ENCODE assay signal across 8 cellular contexts in genomic region chr14:102509744-102510615, GRCh38. TPM values are rescaled to one million over a fixed set of nuclear protein-coding genes. Genes with fewer than 3 reads are reported as not detected.
DNase-seq lines count a peak whose midpoint lies in the region; ATAC-seq, FAIRE-seq and TF ChIP-seq lines count a peak whose summit lies in the region.

TSS of gene ANKRD9 (minus strand) at chr14:102509776. CDS start at chr14:102507889, 1,887 bp downstream.

- H3K9me3 ChIP-seq in H1 (ENCODE audit: insufficient read depth in 2 of 2, low read depth in 1 of 2, low read length in 1 of 2), result no peaks in the 10 kb centered on the region
- H3K9me3 ChIP-seq in mesenchymal stem cell (ENCODE audit: control insufficient read depth, low read length), result no peaks in the 10 kb centered on the region

- POLR2A ChIA-PET in H1 (lab: Charles Lee; ENCODE audit: partially characterized antibody), result interaction anchor here (0.9 to 1.2 kb wide), 4 partner anchors 13 to 81 kb away, joined by 3 to 6 read pairs (median 4); no protein-coding TSS in a partner anchor

- H3K4ac ChIP-seq in H1 (replicated peaks; ENCODE audit: insufficient read length, low read depth, low read length) (peak within 1 kb of the TSS; percentile 62), mesenchymal stem cell (ENCODE audit: low read depth in 1 of 2, low read length in 2 of 2) (peak within 1 kb of the TSS; percentile 62 to 68)

- H3K9ac ChIP-seq in H1 (replicated peaks in 1 of 4; ENCODE audit: extremely low read depth in 1 of 4, low read depth in 3 of 4, low read length in 3 of 4) (peak within 1 kb of the TSS; percentile 56 to 77 (median 68)), mesenchymal stem cell (ENCODE audit: low read length) (peak within 1 kb of the TSS; percentile 94)

- intact Hi-C loops in CD14-positive monocyte (cut with micrococcal nuclease), result loop anchor here (5.0 to 10.0 kb wide), 2 partner anchors 145 to 193 kb away; partner anchors contain the start of genes CINP (in 2 of the 2), TECPR2 (in 2 of the 2) and ZNF839 (in 1 of the 2)

- H4K5ac ChIP-seq in H1 (ENCODE audit: insufficient read length, low read depth, low read length), result peak within 1 kb of the TSS; percentile 96

- peak within 1 kb of the TSS; percentile 61 for H4K91ac ChIP-seq in H1 (replicated peaks; ENCODE audit: insufficient read length, low read length)
- peak within 1 kb of the TSS; percentile 66 for H4K91ac ChIP-seq in mesenchymal stem cell (ENCODE audit: low read length)

- WGBS in H1 (ENCODE audit: extremely low coverage in 1 of 2, insufficient coverage in 1 of 2, insufficient read length in 1 of 2, insufficient replicate concordance in 2 of 2, low coverage in 1 of 2, low lambda C conversion rate in 2 of 2, missing lambda C conversion rate in 1 of 2), 2 experiments, result 1% methylated on average over 43 of the region's 91 CpGs; no CpG with 5 or more reads in 1 of the 2 experiments
- 3% methylated on average over 59 of the region's 91 CpGs for WGBS in mesenchymal stem cell

- H3K4me2 ChIP-seq in H1 (ENCODE audit: insufficient read depth in 1 of 2, low read depth in 2 of 2, low read length in 2 of 2) (peak within 1 kb of the TSS; percentile 93 to 99), mesenchymal stem cell (ENCODE audit: low read length, poor library complexity, severe bottlenecking) (peak within 1 kb of the TSS; percentile 99)

- CTCF ChIA-PET in activated CD8-positive, alpha-beta memory T cell treated with anti-CD3 and anti-CD28 coated beads, Interleukin-2, amount 10 ng/mL, durations not matched to agents 7 days and 5 days (lab: Charles Lee), result interaction anchor here (0.9 to 1.6 kb wide), 4 partner anchors 9 to 15 kb away, joined by 3 to 9 read pairs (median 4); no protein-coding TSS in a partner anchor
- CTCF ChIA-PET in H1 (lab: Charles Lee; ENCODE audit: partially characterized antibody), result interaction anchor here (1.3 to 2.0 kb wide), 3 partner anchors 10 to 84 kb away, joined by 5 to 6 read pairs (median 5); no protein-coding TSS in a partner anchor

- no peak within 1 kb of the TSS for H3K23ac ChIP-seq in H1 (ENCODE audit: insufficient read length)
- peak within 1 kb of the TSS in 1 of 2 experiments; percentile 84 for H3K23ac ChIP-seq in mesenchymal stem cell (ENCODE audit: low read length in 2 of 2)

- H3K23me2 ChIP-seq in H1 (ENCODE audit: low read depth, low read length), result peaks cover 12% of the 10 kb centered on the region; the same call in 1 of the 2 replicates

- H2BK5ac ChIP-seq in H1 (ENCODE audit: low read depth, low read length), result peak within 1 kb of the TSS; percentile 35; the same call in 1 of the 2 replicates
- no peak within 1 kb of the TSS for H2BK5ac ChIP-seq in mesenchymal stem cell (ENCODE audit: low read depth, low read length, poor library complexity, severe bottlenecking)

- H2BK15ac ChIP-seq in H1 (ENCODE audit: low read length) (peak within 1 kb of the TSS; percentile 88), mesenchymal stem cell (ENCODE audit: low read depth, poor library complexity, severe bottlenecking) (peak within 1 kb of the TSS; percentile 32)

- peaks cover 5% of the 10 kb centered on the region; the same call in 1 of the 2 replicates for H3K79me1 ChIP-seq in H1 (ENCODE audit: low read depth, low read length)
- H3K79me1 ChIP-seq in mesenchymal stem cell (replicated peaks; ENCODE audit: low read length, poor library complexity, severe bottlenecking), result peaks cover 4% of the 10 kb centered on the region

- peaks cover 0 to 16% (median 11%) of the 10 kb centered on the region in 4 experiments; a peak in 6 of 7 replicates for H3K4me1 ChIP-seq in H1 (replicated peaks in 1 of 4; ENCODE audit: control insufficient read depth in 3 of 4, insufficient read depth in 4 of 4, low read length in 3 of 4)
- peaks cover 24% of the 10 kb centered on the region for H3K4me1 ChIP-seq in mesenchymal stem cell (ENCODE audit: control insufficient read depth, insufficient read depth, low read depth, low read length)

- H4K20me1 ChIP-seq in H1 (replicated peaks in 1 of 2; ENCODE audit: control insufficient read depth in 1 of 2, insufficient read depth in 2 of 2, low read length in 2 of 2), result peaks cover 0 to 1% of the 10 kb centered on the region in 2 experiments

- H3K36me3 Mint-ChIP-seq in CD14-positive monocyte, result peaks cover 2 to 10% of the 10 kb centered on the region in 2 donors
- H3K36me3 Mint-ChIP-seq in activated CD8-positive, alpha-beta memory T cell treated with anti-CD3 and anti-CD28 coated beads, Interleukin-2, amount 10 ng/mL, durations not matched to agents 7 days and 5 days, result peaks cover 4% of the 10 kb centered on the region

- H3K27me3 Mint-ChIP-seq in CD14-positive monocyte (ENCODE audit: low read depth in 3 of 3), result peaks cover 4 to 13% (median 4%) of the 10 kb centered on the region in 3 donors
- no peaks in the 10 kb centered on the region for H3K27me3 Mint-ChIP-seq in activated CD8-positive, alpha-beta memory T cell treated with anti-CD3 and anti-CD28 coated beads, Interleukin-2, amount 10 ng/mL, durations not matched to agents 7 days and 5 days

- no peak within 1 kb of the TSS for H3K14ac ChIP-seq in H1 (ENCODE audit: insufficient read length)
- peak within 1 kb of the TSS in 1 of 2 experiments; percentile 91 for H3K14ac ChIP-seq in mesenchymal stem cell (ENCODE audit: low read length in 2 of 2)

- H2BK120ac ChIP-seq in H1 (replicated peaks; ENCODE audit: low read depth, low read length) (no peak within 1 kb of the TSS), mesenchymal stem cell (ENCODE audit: low read depth, low read length) (peak within 1 kb of the TSS; percentile 37)

- no peaks in the 10 kb centered on the region for H3K27me3 ChIP-seq in HL-60 (ENCODE audit: insufficient read depth, poor library complexity, severe bottlenecking)
- H3K27me3 ChIP-seq in H1 (replicated peaks in 1 of 4; ENCODE audit: control insufficient read depth in 3 of 4, extremely low read depth in 1 of 4, insufficient read depth in 3 of 4, low read length in 3 of 4), result no peaks in the 10 kb centered on the region
- H3K27me3 ChIP-seq in mesenchymal stem cell (ENCODE audit: control insufficient read depth in 1 of 2, insufficient read depth in 1 of 2, low read length in 2 of 2), result no peaks in the 10 kb centered on the region

- peak; percentile 86 for ATAC-seq in GM19463 (IDR thresholded peaks at IDR 0.05; ENCODE audit: unreplicated experiment)
- ATAC-seq in activated CD8-positive, alpha-beta memory T cell treated with anti-CD3 and anti-CD28 coated beads, Interleukin-2, amount 10 ng/mL, durations not matched to agents 7 days and 5 days, result peak; percentile 88

- H3K4me3 Mint-ChIP-seq in CD14-positive monocyte, result peak within 1 kb of the TSS; percentile 84 to 93
- H3K4me3 Mint-ChIP-seq in activated CD8-positive, alpha-beta memory T cell treated with anti-CD3 and anti-CD28 coated beads, Interleukin-2, amount 10 ng/mL, durations not matched to agents 7 days and 5 days, result peak within 1 kb of the TSS; percentile 79

- no peak for TF ChIP-seq EP300 in H1 (IDR thresholded peaks at IDR 0.05; ENCODE audit: borderline replicate concordance in 1 of 2, low read depth in 2 of 2, low read length in 2 of 2)

- H3K27ac ChIP-seq in HL-60 (replicated peaks) (peak within 1 kb of the TSS; percentile 51), H1 (ENCODE audit: low read depth, low read length) (no peak within 1 kb of the TSS), mesenchymal stem cell (ENCODE audit: low read length, poor library complexity, severe bottlenecking) (no peak within 1 kb of the TSS)

- no peak for FAIRE-seq in H1 (lab: Jason Lieb, UNC)

- peaks cover 19% of the 10 kb centered on the region for H3K4me1 Mint-ChIP-seq in CD14-positive monocyte
- H3K4me1 Mint-ChIP-seq in activated CD8-positive, alpha-beta memory T cell treated with anti-CD3 and anti-CD28 coated beads, Interleukin-2, amount 10 ng/mL, durations not matched to agents 7 days and 5 days, result peaks cover 15% of the 10 kb centered on the region

- no peak for TF ChIP-seq RAD21 in H1 (IDR thresholded peaks at IDR 0.05 in 1 of 2, conservative IDR thresholded peaks at IDR 0.05 in 1 of 2; ENCODE audit: low read depth in 2 of 2, low read length in 2 of 2)

- H2AFZ ChIP-seq in H1 (ENCODE audit: low read length) (peak within 1 kb of the TSS; percentile 67; the same call in 1 of the 2 replicates), mesenchymal stem cell (ENCODE audit: low read depth, low read length) (peak within 1 kb of the TSS; percentile 91)

- TF ChIP-seq CTCF in CD14-positive monocyte (IDR thresholded peaks at IDR 0.05) (no peak), HL-60 (IDR thresholded peaks at IDR 0.05; ENCODE audit: insufficient read depth, low read length) (no peak), H1 (IDR thresholded peaks at IDR 0.05; ENCODE audit: control extremely low read depth in 1 of 3, insufficient read depth in 1 of 3, low read depth in 1 of 3, low read length in 3 of 3) (no peak)

- peak within 1 kb of the TSS; percentile 54 for H3K4me3 ChIP-seq in HL-60 (replicated peaks; ENCODE audit: insufficient read depth, low read length)
- peak within 1 kb of the TSS; percentile 67 to 92 (median 68) for H3K4me3 ChIP-seq in H1 (ENCODE audit: extremely low read depth in 1 of 4, insufficient read depth in 2 of 4, low read depth in 3 of 4, low read length in 4 of 4)
- H3K4me3 ChIP-seq in mesenchymal stem cell (ENCODE audit: insufficient read depth in 1 of 2, low read depth in 1 of 2, low read length in 2 of 2), result peak within 1 kb of the TSS; percentile 82 to 88

- no peak for TF ChIP-seq POLR2A in H1 (IDR thresholded peaks at IDR 0.05; ENCODE audit: control extremely low read depth in 1 of 2, low read depth in 2 of 2, low read length in 2 of 2)

- H3K36me3 ChIP-seq in H1 (ENCODE audit: control insufficient read depth in 2 of 4, insufficient read depth in 4 of 4, low read length in 3 of 4), result peaks cover 0 to 13% (median 6%) of the 10 kb centered on the region in 4 experiments; a peak in 6 of 8 replicates
- H3K36me3 ChIP-seq in mesenchymal stem cell (ENCODE audit: control insufficient read depth in 1 of 2, insufficient read depth in 2 of 2, low read depth in 1 of 2, low read length in 2 of 2), result peaks cover 0 to 29% of the 10 kb centered on the region in 2 experiments

- DNase-seq in CD14-positive monocyte (ENCODE audit: low spot score) (peak; percentile 95), HL-60 (ENCODE audit: low read depth in 1 of 2, low spot score in 1 of 2) (peak; percentile 82 to 91), NOMO-1 treated with DMSO at 0.1 percent for 48 hours (lab: John Stamatoyannopoulos, UW; ENCODE audit: unreplicated experiment) (peak; percentile 92), H1 (ENCODE audit: low read depth in 1 of 2, low spot score in 2 of 2) (peak; percentile 57 to 94), mesenchymal stem cell (peak; percentile 93)
- DNase-seq in activated CD8-positive, alpha-beta memory T cell treated with anti-CD3 and anti-CD28 coated beads, Interleukin-2, amount 10 ng/mL, durations not matched to agents 7 days and 5 days, result peak; percentile 92
- DNase-seq in stimulated activated CD4-positive, alpha-beta T cell treated with anti-CD3 and anti-CD28 coated beads, TNF-alpha, amount 100 ng/mL, for 48 hours (ENCODE audit: low read depth in 3 of 3), result peak; percentile 87 to 88 (median 87)

- peak within 1 kb of the TSS; percentile 60 for H3K56ac ChIP-seq in H1 (replicated peaks; ENCODE audit: insufficient read length, low read depth, low read length)

- peak within 1 kb of the TSS; percentile 79 to 92 (median 84) for H3K27ac Mint-ChIP-seq in CD14-positive monocyte
- peak within 1 kb of the TSS; percentile 74 for H3K27ac Mint-ChIP-seq in activated CD8-positive, alpha-beta memory T cell treated with anti-CD3 and anti-CD28 coated beads, Interleukin-2, amount 10 ng/mL, durations not matched to agents 7 days and 5 days

- 0 out of 2 replicates have a peak within 1 kb of the TSS, but pooled peaks have one; percentile 32 for H2BK20ac ChIP-seq in H1 (ENCODE audit: low read length)

- peaks cover 0 to 3% (median 0%) of the 10 kb centered on the region in 7 donors for H3K9me3 Mint-ChIP-seq in CD14-positive monocyte
- no peaks in the 10 kb centered on the region for H3K9me3 Mint-ChIP-seq in activated CD8-positive, alpha-beta memory T cell treated with anti-CD3 and anti-CD28 coated beads, Interleukin-2, amount 10 ng/mL, durations not matched to agents 7 days and 5 days (ENCODE audit: low read depth)

- peak within 1 kb of the TSS; percentile 27; the same call in 1 of the 2 replicates for H2BK12ac ChIP-seq in H1 (ENCODE audit: low read depth, low read length)
- H2BK12ac ChIP-seq in mesenchymal stem cell (ENCODE audit: low read length in 2 of 2), result peak within 1 kb of the TSS; percentile 74 to 83

- H2AK5ac ChIP-seq in H1 (ENCODE audit: low read depth, low read length), result no peak within 1 kb of the TSS
- no peak within 1 kb of the TSS for H2AK5ac ChIP-seq in mesenchymal stem cell (ENCODE audit: low read length, severe bottlenecking)

- H3K18ac ChIP-seq in H1 (ENCODE audit: extremely low read depth, low read length) (peak within 1 kb of the TSS; percentile 75), mesenchymal stem cell (ENCODE audit: low read depth in 1 of 2, low read length in 2 of 2) (peak within 1 kb of the TSS; percentile 67 to 75)

- peak within 1 kb of the TSS; percentile 91 for H4K8ac ChIP-seq in H1 (ENCODE audit: extremely low read depth, insufficient read depth, low read length)
- H4K8ac ChIP-seq in mesenchymal stem cell (ENCODE audit: low read length), result peak within 1 kb of the TSS; percentile 92

- H3K79me2 ChIP-seq in H1 (ENCODE audit: control insufficient read depth in 1 of 2, insufficient read depth in 2 of 2, low read length in 2 of 2), result no peaks in the 10 kb centered on the region

RNA-seq across cellular contexts. Expression of gene ANKRD9, which starts in this region (rescaled TPM):
- polyA plus RNA-seq in CD14-positive monocyte (under 1 TPM; 0.43 to 0.83 TPM), H1 (2011; rRNA removed) (41.8 and 47.5 TPM in 2 replicates)
- 10 to 100 TPM; 11.2 to 12.6 TPM for total RNA-seq in activated CD8-positive, alpha-beta memory T cell treated with anti-CD3 and anti-CD28 coated beads, Interleukin-2, amount 10 ng/mL, durations not matched to agents 7 days and 5 days
- total RNA-seq in H1 (2021; fragmentation: NEBNext Ultra II Directional; extraction: Animal tissue kit (Norgen Biotek cat#: 25700)), result 35.0 and 37.0 TPM in 2 replicates
- polyA plus RNA-seq in H1 (2011; cell fraction: cytosol; rRNA removed), result 59.7 TPM
- polyA plus RNA-seq in H1 (2011; cell fraction: nucleus; rRNA removed), result 105 TPM
- 16.8 to 27.7 TPM (median 25.7 TPM) in 4 replicates for polyA plus RNA-seq in H1 (2012, experiment 1 of 2)
- polyA plus RNA-seq in H1 (2012, experiment 2 of 2), result 11.8 TPM
- polyA plus RNA-seq in H1 (2013, experiment 1 of 2), result 20.3 TPM
- polyA plus RNA-seq in H1 (2013, experiment 2 of 2), result 18.9 TPM
- polyA minus RNA-seq in H1 (2011; rRNA and poly(A)+ RNA removed), result 7.0 and 8.6 TPM in 2 replicates
- polyA minus RNA-seq in H1 (2011; cell fraction: cytosol; rRNA and poly(A)+ RNA removed), result 22.1 TPM
- polyA minus RNA-seq in H1 (2011; cell fraction: nucleus; rRNA and poly(A)+ RNA removed), result 26.5 TPM
- polyA plus RNA-seq in mesenchymal stem cell (2013, experiment 1 of 2), result 10.3 TPM
- polyA plus RNA-seq in mesenchymal stem cell (2013, experiment 2 of 2), result 10.2 TPM

Comparison
In these comparisons a context has a peak if more than half of its experiments do, and no peak if none do; other contexts are left out.
1. RNA of gene ANKRD9 (polyA plus RNA-seq): 11.8 to 105 TPM in H1; 0.43 to 0.83 TPM in CD14-positive monocyte; every median in the first group is over 4 times any median in the second.
2. Peak in DNase-seq in CD14-positive monocyte; RNA of the gene not detected or under 1 TPM.
3. Peak in every context shown above with its lines, with median percentiles within 50 percentile points of each other: DNase-seq and H3K4me3 ChIP-seq.